1 cellular context compared by ENCODE assay signal in genomic region chr17:82287849-82288601, GRCh38.
TF ChIP-seq lines count a peak whose summit lies in the region.

No MANE protein-coding gene starts in this region.

TF ChIP-seq in HepG2, 621 proteins besides CTCF, POLR2A, EP300 and RAD21 (continued from another document and continues in another):
- TF ChIP-seq ZNF275 (CRISPR knock-in tag; IDR thresholded peaks at IDR 0.05; ENCODE audit: borderline replicate concordance) = peak; percentile 74; the same call in 1 of the 2 replicates
- no peak for TF ChIP-seq PBX3 (CRISPR knock-in tag; IDR thresholded peaks at IDR 0.05; ENCODE audit: borderline replicate concordance)
- peak; percentile 96 for TF ChIP-seq MYC (CRISPR knock-in tag; IDR thresholded peaks at IDR 0.05; ENCODE audit: borderline replicate concordance)
- TF ChIP-seq HMG20B (CRISPR knock-in tag; conservative IDR thresholded peaks at IDR 0.05) = peak; percentile 67; the same call in 1 of the 2 replicates
- TF ChIP-seq ZNF136 (CRISPR knock-in tag; IDR thresholded peaks at IDR 0.05; ENCODE audit: low read depth) = no peak; the same call in 1 of the 2 replicates
- TF ChIP-seq ZNF382 (CRISPR knock-in tag; IDR thresholded peaks at IDR 0.05; ENCODE audit: borderline replicate concordance) = no peak
- peak; percentile 92 for TF ChIP-seq JUN (CRISPR knock-in tag; IDR thresholded peaks at IDR 0.05)
- TF ChIP-seq TAF1 (CRISPR knock-in tag; IDR thresholded peaks at IDR 0.05) = peak; percentile 63
- peak; percentile 100 for TF ChIP-seq BHLHE40 (IDR thresholded peaks at IDR 0.05; ENCODE audit: low read length)
- no peak for TF ChIP-seq ZNF777 (CRISPR knock-in tag; IDR thresholded peaks at IDR 0.05)
- peak; percentile 84; the same call in 1 of the 2 replicates for TF ChIP-seq ZKSCAN8 (CRISPR knock-in tag; IDR thresholded peaks at IDR 0.05; ENCODE audit: borderline replicate concordance)
- TF ChIP-seq SRF (IDR thresholded peaks at IDR 0.05; ENCODE audit: low read depth, low read length) = no peak
- peak; percentile 99 for TF ChIP-seq ZNF350 (CRISPR knock-in tag; IDR thresholded peaks at IDR 0.05; ENCODE audit: borderline replicate concordance, low read depth)
- TF ChIP-seq MAF1 (CRISPR knock-in tag; IDR thresholded peaks at IDR 0.05; ENCODE audit: borderline replicate concordance) = no peak
- TF ChIP-seq ERF (CRISPR knock-in tag; IDR thresholded peaks at IDR 0.05) = peak; percentile 94
- peak; percentile 39; the same call in 1 of the 2 replicates for TF ChIP-seq ZNF230 (CRISPR knock-in tag; IDR thresholded peaks at IDR 0.05)
- 0 out of 2 replicates have a peak, but pooled peaks have one; percentile 42 for TF ChIP-seq AFF4 (CRISPR knock-in tag; IDR thresholded peaks at IDR 0.05)
- no peak for TF ChIP-seq ZNF720 (CRISPR knock-in tag; IDR thresholded peaks at IDR 0.05)
- peak; percentile 89 for TF ChIP-seq ZNF318 (CRISPR knock-in tag; IDR thresholded peaks at IDR 0.05)
- peak; percentile 92; the same call in 1 of the 2 replicates for TF ChIP-seq TRAFD1 (CRISPR knock-in tag; IDR thresholded peaks at IDR 0.05; ENCODE audit: borderline replicate concordance)
- TF ChIP-seq PRDM15 (CRISPR knock-in tag; IDR thresholded peaks at IDR 0.05) = no peak
- TF ChIP-seq TBX3 (IDR thresholded peaks at IDR 0.05; ENCODE audit: borderline replicate concordance) = peak; percentile 73; the same call in 1 of the 2 replicates
- peak; percentile 95 for TF ChIP-seq YEATS2 (CRISPR knock-in tag; IDR thresholded peaks at IDR 0.05; ENCODE audit: borderline replicate concordance)
- TF ChIP-seq KMT2B (CRISPR knock-in tag; IDR thresholded peaks at IDR 0.05) = peak; percentile 81
- peak; percentile 91 for TF ChIP-seq ZNF770 (CRISPR knock-in tag; IDR thresholded peaks at IDR 0.05)
- peak; percentile 91 for TF ChIP-seq FOXA3 (CRISPR knock-in tag; IDR thresholded peaks at IDR 0.05)
- no peak for TF ChIP-seq GABPA (IDR thresholded peaks at IDR 0.05; ENCODE audit: low read depth, low read length)
- TF ChIP-seq GABPA (CRISPR knock-in tag; IDR thresholded peaks at IDR 0.05; ENCODE audit: low read depth) = peak; percentile 71
- no peak for TF ChIP-seq ZNF775 (CRISPR knock-in tag; IDR thresholded peaks at IDR 0.05; ENCODE audit: borderline replicate concordance)
- TF ChIP-seq CHD2 (IDR thresholded peaks at IDR 0.05; ENCODE audit: low read depth, low read length) = peak; percentile 61; the same call in 1 of the 2 replicates
- TF ChIP-seq PLSCR1 (CRISPR knock-in tag; IDR thresholded peaks at IDR 0.05; ENCODE audit: borderline replicate concordance) = no peak; the same call in 1 of the 2 replicates
- TF ChIP-seq ZNF441 (CRISPR knock-in tag; IDR thresholded peaks at IDR 0.05; ENCODE audit: borderline replicate concordance) = peak; percentile 81
- peak; percentile 91 for TF ChIP-seq RCOR2 (CRISPR knock-in tag; IDR thresholded peaks at IDR 0.05)
- peak; percentile 69 for TF ChIP-seq MED8 (CRISPR knock-in tag; IDR thresholded peaks at IDR 0.05; ENCODE audit: insufficient replicate concordance)
- 0 out of 2 replicates have a peak, but pooled peaks have one; percentile 49 for TF ChIP-seq TOE1 (CRISPR knock-in tag; IDR thresholded peaks at IDR 0.05)
